In the genomic region with DNA sequence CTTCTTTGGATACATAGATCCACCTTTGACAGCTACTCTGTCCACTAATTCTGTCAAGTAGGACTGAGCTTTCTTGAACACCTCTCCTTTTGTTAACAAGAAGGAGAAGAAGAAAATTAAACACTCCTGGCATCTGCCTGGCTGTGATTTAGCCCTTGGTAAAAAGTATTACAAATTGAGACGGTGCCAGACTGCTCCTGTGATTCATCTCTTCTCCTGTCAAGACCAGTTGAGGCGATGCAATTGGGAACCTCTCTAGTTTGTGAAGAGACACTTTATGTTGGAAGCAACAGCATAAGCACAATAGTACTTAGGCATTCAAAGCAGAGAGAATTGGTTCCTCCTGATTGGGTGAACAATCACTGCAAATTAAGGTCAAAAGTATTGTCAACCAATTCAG, we compare ENCODE assay signal across 21 cellular contexts.
A peak's percentile ranks its signal among the peaks of the same experiment; 100 is the strongest.
DNase-seq lines count a peak whose midpoint lies in the region; ATAC-seq and TF ChIP-seq lines count a peak whose summit lies in the region.
"Had no signal": no experiment of that assay in that cellular context is flagged by ENCODE, and none has a peak within 500 bp of the region (broad histone marks: within the 10 kb centered on the region; RNA-seq: fewer than 3 reads in every experiment).

No MANE protein-coding gene starts in this region.

- no peak overlapping the region for H3K27ac ChIP-seq in cardiac muscle cell
- H3K27ac ChIP-seq: ascending aorta, coronary artery, parathyroid adenoma, SJSA1 had no signal

- H3K4me3 ChIP-seq in cardiac muscle cell, result no peak overlapping the region
- H3K4me3 ChIP-seq: ascending aorta, coronary artery, SJSA1 had no signal

- H3K27me3 ChIP-seq in cardiac muscle cell, result no peaks in the 10 kb centered on the region
- H3K27me3 ChIP-seq: ascending aorta, SJSA1 had no signal

- peaks cover 17% of the 10 kb centered on the region for H3K4me1 Mint-ChIP-seq in chondrocyte (ENCODE audit: low read depth)
- H3K4me1 Mint-ChIP-seq: naive thymus-derived CD8-positive, alpha-beta T cell; T-helper 17 cell had no signal

- H3K27ac Mint-ChIP-seq in chondrocyte (ENCODE audit: unreplicated experiment), result no peak overlapping the region
- H3K27ac Mint-ChIP-seq: naive thymus-derived CD8-positive, alpha-beta T cell; T-helper 17 cell had no signal

- ATAC-seq in esophagus mucosa (peak; percentile 78), HG02840 (IDR thresholded peaks at IDR 0.05; ENCODE audit: low FRiP score, unreplicated experiment) (no peak)
- ATAC-seq: naive thymus-derived CD8-positive, alpha-beta T cell; T-helper 17 cell had no signal

- H3K9me3 ChIP-seq in cardiac muscle cell (ENCODE audit: low read depth), result no peaks in the 10 kb centered on the region
- H3K9me3 ChIP-seq: ascending aorta, SJSA1 had no signal

- H3K36me3 Mint-ChIP-seq in chondrocyte (ENCODE audit: low read depth), result no peaks in the 10 kb centered on the region
- H3K36me3 Mint-ChIP-seq: naive thymus-derived CD8-positive, alpha-beta T cell had no signal

- no peak overlapping the region for H3K4me3 Mint-ChIP-seq in chondrocyte (ENCODE audit: unreplicated experiment)
- H3K4me3 Mint-ChIP-seq: naive thymus-derived CD8-positive, alpha-beta T cell; T-helper 17 cell had no signal

- H3K9me3 Mint-ChIP-seq in chondrocyte (ENCODE audit: low read depth), result no peaks in the 10 kb centered on the region
- H3K9me3 Mint-ChIP-seq: naive thymus-derived CD8-positive, alpha-beta T cell had no signal

- H3K36me3 ChIP-seq in cardiac muscle cell, result no peaks in the 10 kb centered on the region
- H3K36me3 ChIP-seq: ascending aorta, SJSA1 had no signal

- TF ChIP-seq CTCF in cardiac muscle cell (IDR thresholded peaks at IDR 0.05; ENCODE audit: low read depth, low read length), result no peak
- no peak for TF ChIP-seq CTCF in chondrocyte (IDR thresholded peaks at IDR 0.05)

- DNase-seq in cardiac muscle cell (ENCODE audit: low read depth in 1 of 2, low spot score in 1 of 2) (peak; percentile 40), cardiac septum (ENCODE audit: low spot score) (no peak), iris pigment epithelial cell (ENCODE audit: low read depth) (peak; percentile 12), chondrocyte (ENCODE audit: low spot score) (no peak), HEK293T (ENCODE audit: extremely low spot score) (no peak)
- DNase-seq in activated naive CD4-positive, alpha-beta T cell (lab: John Stamatoyannopoulos, UW), result no peak
- DNase-seq: activated CD4-positive, alpha-beta T cell treated with anti-CD3 and anti-CD28 coated beads, Interleukin-2, amount 50 U/mL, for 48 hours; C1 segment of cervical spinal cord; glutamatergic neuron; GOT3; naive thymus-derived CD8-positive, alpha-beta T cell; NCI-H2171; NCI-H82; stimulated activated CD4-positive, alpha-beta T cell treated with anti-CD3 and anti-CD28 coated beads, Interleukin-2, amount 100 ng/mL, for 48 hours; T-helper 17 cell had no signal

- POLR2A ChIA-PET in HEK293T (lab: Yijun Ruan, JAX), result no interaction called here

- intact Hi-C loops in cardiac septum (cut with DNase I), result no loop called here

- H3K4me1 ChIP-seq in cardiac muscle cell (ENCODE audit: low read depth), result peaks cover 6% of the 10 kb centered on the region
- H3K4me1 ChIP-seq: parathyroid adenoma, SJSA1 had no signal

- no peaks in the 10 kb centered on the region for H3K27me3 Mint-ChIP-seq in chondrocyte (ENCODE audit: low read depth)

- CTCF ChIA-PET in HEK293T (lab: Yijun Ruan, JAX), result no interaction called here

TF ChIP-seq in HEK293T, 16 proteins besides CTCF, POLR2A, EP300 and RAD21:
- TF ChIP-seq, protein P1, sequence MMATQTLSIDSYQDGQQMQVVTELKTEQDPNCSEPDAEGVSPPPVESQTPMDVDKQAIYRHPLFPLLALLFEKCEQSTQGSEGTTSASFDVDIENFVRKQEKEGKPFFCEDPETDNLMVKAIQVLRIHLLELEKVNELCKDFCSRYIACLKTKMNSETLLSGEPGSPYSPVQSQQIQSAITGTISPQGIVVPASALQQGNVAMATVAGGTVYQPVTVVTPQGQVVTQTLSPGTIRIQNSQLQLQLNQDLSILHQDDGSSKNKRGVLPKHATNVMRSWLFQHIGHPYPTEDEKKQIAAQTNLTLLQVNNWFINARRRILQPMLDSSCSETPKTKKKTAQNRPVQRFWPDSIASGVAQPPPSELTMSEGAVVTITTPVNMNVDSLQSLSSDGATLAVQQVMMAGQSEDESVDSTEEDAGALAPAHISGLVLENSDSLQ (IDR thresholded peaks at IDR 0.05), result no peak
- TF ChIP-seq ZNF384 (IDR thresholded peaks at IDR 0.05) (no peak), CTBP1 (IDR thresholded peaks at IDR 0.05; ENCODE audit: borderline replicate concordance) (no peak), LEF1 (IDR thresholded peaks at IDR 0.05; ENCODE audit: borderline replicate concordance) (no peak), SUZ12 (IDR thresholded peaks at IDR 0.05) (no peak), SP1 (IDR thresholded peaks at IDR 0.05) (no peak), L3MBTL2 (conservative IDR thresholded peaks at IDR 0.05) (no peak), NFRKB (IDR thresholded peaks at IDR 0.05) (no peak), TARDBP (IDR thresholded peaks at IDR 0.05) (no peak), BHLHE40 (IDR thresholded peaks at IDR 0.05; ENCODE audit: borderline replicate concordance) (no peak), FOXM1 (IDR thresholded peaks at IDR 0.05; ENCODE audit: borderline replicate concordance) (no peak), FOXA1 (IDR thresholded peaks at IDR 0.05) (no peak), FOXK2 (IDR thresholded peaks at IDR 0.05) (no peak), ARNT (IDR thresholded peaks at IDR 0.05) (no peak), HDGF (IDR thresholded peaks at IDR 0.05; ENCODE audit: borderline replicate concordance) (no peak)

Comparison
In these comparisons a context has a peak if more than half of its experiments do, and no peak if none do; other contexts are left out.
1. DNase-seq: peak in cardiac muscle cell (2 of 2) and iris pigment epithelial cell (single experiment); none in cardiac septum (single experiment), chondrocyte (single experiment), HEK293T (single experiment) and activated naive CD4-positive, alpha-beta T cell (0 of 4).